In genomic region chr22:25749420-25750169, GRCh38 we compare ENCODE assay signal across 10 cellular contexts. TPM values are rescaled to one million over a fixed set of nuclear protein-coding genes. Genes with fewer than 3 reads are reported as not detected.
A peak's percentile ranks its signal among the peaks of the same experiment; 100 is the strongest.
DNase-seq lines count a peak whose midpoint lies in the region; ATAC-seq and TF ChIP-seq lines count a peak whose summit lies in the region.
"Had no signal": no experiment of that assay in that cellular context is flagged by ENCODE, and none has a peak within 500 bp of the region (broad histone marks: within the 10 kb centered on the region; RNA-seq: fewer than 3 reads in every experiment).

No MANE protein-coding gene starts in this region.

- H3K4me3 Mint-ChIP-seq in activated CD4-positive, alpha-beta memory T cell treated with anti-CD3 and anti-CD28 coated beads for 36 hours = peak overlapping the region; percentile 58

- TF ChIP-seq POLR2A in gastrocnemius medialis (IDR thresholded peaks at IDR 0.05) = peak; percentile 22 to 40

- peak overlapping the region; percentile 98 to 99 (median 98) for H3K27ac ChIP-seq in gastrocnemius medialis
- H3K27ac ChIP-seq: sigmoid colon had no signal

- H3K4me3 ChIP-seq in gastrocnemius medialis = peak overlapping the region; percentile 18 to 42 (median 23)
- H3K4me3 ChIP-seq: sigmoid colon had no signal

- TF ChIP-seq CTCF in GM13977 (IDR thresholded peaks at IDR 0.05; ENCODE audit: extremely low read depth, insufficient read depth, missing control alignments) = peak; percentile 5
- TF ChIP-seq CTCF in GM20000 (IDR thresholded peaks at IDR 0.05; ENCODE audit: extremely low read depth, missing control alignments) = no peak
- no peak for TF ChIP-seq CTCF in gastrocnemius medialis (IDR thresholded peaks at IDR 0.05 in 4 of 5, conservative IDR thresholded peaks at IDR 0.05 in 1 of 5)

- H3K4me1 ChIP-seq in gastrocnemius medialis = peaks cover 76 to 88% of the 10 kb centered on the region in 2 donors
- H3K4me1 ChIP-seq: sigmoid colon had no signal

- POLR2A ChIA-PET in activated CD4-positive, alpha-beta memory T cell treated with anti-CD3 and anti-CD28 coated beads for 36 hours (lab: Charles Lee) = interaction anchor here (1.0 to 2.2 kb wide), 7 partner anchors 11 to 47 kb away, joined by 3 to 6 read pairs (median 4); no protein-coding TSS in a partner anchor

- H3K9me3 ChIP-seq in gastrocnemius medialis = no peaks in the 10 kb centered on the region
- H3K9me3 ChIP-seq: sigmoid colon had no signal

- in situ Hi-C loops in GM13977 (cut with MboI; ENCODE audit: low pct_unique_long_range_greater_than_20kb, low sequenced_read_pairs, unreplicated experiment) (no loop called here), gastrocnemius medialis (cut with MboI; ENCODE audit: low sequenced_read_pairs in 4 of 4) (no loop called here)

- intact Hi-C loops in activated CD4-positive, alpha-beta memory T cell treated with anti-CD3 and anti-CD28 coated beads for 36 hours (cut with micrococcal nuclease) = loop anchor here (1.0 to 5.0 kb wide), 5 partner anchors 13 to 662 kb away; no protein-coding TSS in a partner anchor
- intact Hi-C loops in gastrocnemius medialis (cut with DNase I; ENCODE audit: low total_unique reads) = loop anchor here (10.0 kb wide), 1 partner anchor 635 kb away; no protein-coding TSS in a partner anchor

- H3K36me3 Mint-ChIP-seq in activated CD4-positive, alpha-beta memory T cell treated with anti-CD3 and anti-CD28 coated beads for 36 hours = no peaks in the 10 kb centered on the region

- DNase-seq in GM13977 (ENCODE audit: low spot score) = peak; percentile 81
- DNase-seq in GM20000 (ENCODE audit: low spot score) = peak; percentile 75
- peak; percentile 82 for DNase-seq in activated CD4-positive, alpha-beta memory T cell treated with anti-CD3 and anti-CD28 coated beads for 36 hours
- DNase-seq in gastrocnemius medialis = peak in 1 of 2 donors; percentile 56
- DNase-seq in NCI-H1436 (lab: John Stamatoyannopoulos, UW) = no peak
- DNase-seq in cerebellum (ENCODE audit: low spot score) = no peak
- no peak for DNase-seq in GOT3 (lab: John Stamatoyannopoulos, UW)
- DNase-seq: mammary epithelial cell, sigmoid colon had no signal

- ATAC-seq in gastrocnemius medialis = no peak

- CTCF ChIA-PET in activated CD4-positive, alpha-beta memory T cell treated with anti-CD3 and anti-CD28 coated beads for 36 hours (lab: Charles Lee) = interaction anchor here (0.8 to 2.0 kb wide), 6 partner anchors 13 to 253 kb away, joined by 3 to 6 read pairs (median 4); no protein-coding TSS in a partner anchor

- H3K9me3 Mint-ChIP-seq in activated CD4-positive, alpha-beta memory T cell treated with anti-CD3 and anti-CD28 coated beads for 36 hours = no peaks in the 10 kb centered on the region

- no peaks in the 10 kb centered on the region for H3K36me3 ChIP-seq in gastrocnemius medialis
- H3K36me3 ChIP-seq: sigmoid colon had no signal

- H3K27me3 Mint-ChIP-seq in activated CD4-positive, alpha-beta memory T cell treated with anti-CD3 and anti-CD28 coated beads for 36 hours = peaks cover 9% of the 10 kb centered on the region

- no peaks in the 10 kb centered on the region for H3K27me3 ChIP-seq in gastrocnemius medialis
- H3K27me3 ChIP-seq: sigmoid colon had no signal

- peak overlapping the region; percentile 89 for H3K27ac Mint-ChIP-seq in activated CD4-positive, alpha-beta memory T cell treated with anti-CD3 and anti-CD28 coated beads for 36 hours

- peaks cover 50% of the 10 kb centered on the region for H3K4me1 Mint-ChIP-seq in activated CD4-positive, alpha-beta memory T cell treated with anti-CD3 and anti-CD28 coated beads for 36 hours (ENCODE audit: low read depth)

RNA-seq across cellular contexts. Expression of gene MYO18B, which starts 7.6 kb away (rescaled TPM):
- under 1 TPM; 0.22 to 0.29 TPM for total RNA-seq in activated CD4-positive, alpha-beta memory T cell treated with anti-CD3 and anti-CD28 coated beads for 36 hours
- total RNA-seq in gastrocnemius medialis (100 to 1,000 TPM; 273 to 408 (median 362) TPM), cerebellum (0.36 TPM)
- total RNA-seq: Daoy had no signal

Comparison
In these comparisons a context has a peak if more than half of its experiments do, and no peak if none do; other contexts are left out.
1. DNase-seq: peak in GM13977 (single experiment), GM20000 (single experiment) and activated CD4-positive, alpha-beta memory T cell treated with anti-CD3 and anti-CD28 coated beads for 36 hours (single experiment); none in NCI-H1436 (single experiment), cerebellum (single experiment) and GOT3 (single experiment).
2. RNA of gene MYO18B, which starts 7.6 kb away (total RNA-seq): 273 to 408 TPM in gastrocnemius medialis; 0.36 TPM in cerebellum (single experiment) and 0.22 to 0.29 TPM in activated CD4-positive, alpha-beta memory T cell treated with anti-CD3 and anti-CD28 coated beads for 36 hours; every median in the first group is over 100 times any median in the second.